In the genomic region with DNA sequence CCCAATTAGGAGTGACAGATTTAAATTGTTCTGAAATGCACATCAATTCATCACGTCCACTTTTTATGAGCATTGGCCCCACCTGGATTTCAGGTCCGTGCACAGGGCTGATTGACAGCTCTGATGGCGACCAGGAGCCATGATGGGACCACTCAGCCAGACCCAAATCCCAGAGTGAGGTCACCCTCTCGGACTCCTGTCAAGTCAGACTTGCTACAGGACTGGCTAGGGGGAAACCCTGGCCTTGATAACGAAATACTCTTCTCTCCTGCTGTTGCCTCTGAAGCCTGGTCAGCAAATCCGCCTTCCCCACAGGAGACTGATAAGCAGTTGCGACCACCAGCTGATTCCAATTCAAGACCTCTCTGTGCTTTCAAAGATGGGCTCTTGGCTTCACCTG, we compare ENCODE assay signal across 12 cellular contexts.
"Had no signal": no experiment of that assay in that cellular context is flagged by ENCODE, and none has a peak within 500 bp of the region (broad histone marks: within the 10 kb centered on the region; RNA-seq: fewer than 3 reads in every experiment).

No MANE protein-coding gene starts in this region.

- H3K9me3 Mint-ChIP-seq: type B pancreatic cell had no signal

- DNase-seq: activated CD4-positive, alpha-beta T cell treated with anti-CD3 and anti-CD28 coated beads for 48 hours; activated gamma-delta T cell treated with Interleukin-2 at 50 U/mL for 16 hours; activated T-cell treated with anti-CD3 and anti-CD28 coated beads, Interleukin-2, amount 50 U/mL, for 4 hours; erythroblast; left ventricle myocardium inferior; naive thymus-derived CD8-positive, alpha-beta T cell; retina; stimulated activated CD4-positive, alpha-beta T cell treated with anti-CD3 and anti-CD28 coated beads, Interleukin-4, amount 100 ng/mL, for 24 hours; stimulated activated naive CD4-positive, alpha-beta T cell treated with Interleukin-2 at 50 U/mL for 16 hours; T-helper 17 cell; WERI-Rb-1 had no signal

- H3K36me3 Mint-ChIP-seq: type B pancreatic cell had no signal

- ATAC-seq: activated T-cell treated with anti-CD3 and anti-CD28 coated beads, Interleukin-2, amount 50 U/mL, for 4 hours; naive thymus-derived CD8-positive, alpha-beta T cell; T-helper 17 cell had no signal

- H3K27ac Mint-ChIP-seq: T-helper 17 cell, type B pancreatic cell had no signal

- H3K27me3 Mint-ChIP-seq: naive thymus-derived CD8-positive, alpha-beta T cell; T-helper 17 cell; type B pancreatic cell had no signal

- H3K4me3 Mint-ChIP-seq: activated T-cell treated with anti-CD3 and anti-CD28 coated beads, Interleukin-2, amount 50 U/mL, for 4 hours; naive thymus-derived CD8-positive, alpha-beta T cell; T-helper 17 cell; type B pancreatic cell had no signal
